15 cellular contexts compared by ENCODE assay signal in the genomic region with DNA sequence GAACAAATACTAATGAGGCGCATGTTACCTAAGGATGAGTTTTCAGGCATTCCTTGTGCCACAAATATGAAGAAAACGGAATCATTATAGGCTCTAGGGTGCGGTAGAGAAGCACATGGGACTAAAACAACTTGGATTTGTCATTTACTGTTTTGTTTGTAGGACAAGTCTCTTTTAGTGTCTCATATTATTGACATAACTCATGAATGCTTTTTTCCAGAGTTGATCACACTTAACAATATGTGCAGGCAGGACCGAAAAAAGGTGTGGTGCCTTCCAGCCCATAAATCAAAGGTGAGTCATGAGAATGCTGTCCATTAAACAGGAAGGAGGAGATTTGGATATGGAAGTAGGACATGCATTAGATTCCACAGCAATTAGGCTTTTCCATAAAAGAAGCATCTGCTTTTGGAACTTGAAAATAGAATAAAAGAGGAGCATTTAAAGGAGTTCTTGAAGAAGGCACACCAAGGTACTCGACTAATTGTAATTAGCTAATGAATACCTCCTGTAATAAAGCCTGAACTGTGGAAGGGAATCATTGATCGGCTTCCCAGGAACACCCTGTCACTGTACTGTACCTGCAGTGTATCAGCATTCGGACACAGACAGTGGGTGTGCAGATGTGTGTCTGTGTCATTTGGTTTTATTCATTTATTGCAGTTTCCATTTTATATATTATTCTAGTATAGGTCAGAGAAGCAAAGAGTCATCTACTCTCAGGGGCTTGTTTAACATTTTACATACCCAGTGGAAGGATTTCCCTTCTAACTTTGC.
DNase-seq lines count a peak whose midpoint lies in the region; TF ChIP-seq lines count a peak whose summit lies in the region.
"Had no signal": no experiment of that assay in that cellular context is flagged by ENCODE, and none has a peak within 500 bp of the region (broad histone marks: within the 10 kb centered on the region; RNA-seq: fewer than 3 reads in every experiment).

No MANE protein-coding gene starts in this region.

- H3K79me2 ChIP-seq in Karpas-422 (ENCODE audit: low read length): no peaks in the 10 kb centered on the region

- DNase-seq in AG08395 (ENCODE audit: low spot score) (peak; percentile 72), HS-27A (ENCODE audit: low read depth) (peak; percentile 67), SW480 (ENCODE audit: low spot score) (peak; percentile 97), kidney glomerular epithelial cell (lab: John Stamatoyannopoulos, UW) (peak; percentile 37), Karpas-422 (no peak), tibial artery (no peak), cerebellar nuclear complex (lab: John Stamatoyannopoulos, UW) (no peak), NK-92 (lab: John Stamatoyannopoulos, UW; ENCODE audit: unreplicated experiment) (no peak)
- DNase-seq: activated naive CD4-positive, alpha-beta T cell treated with anti-CD3 and anti-CD28 coated beads, Interleukin-2, amount 10 ng/mL, durations not matched to agents 7 days and 5 days; immature natural killer cell; NCI-H1092 treated with DMSO at 0.1 percent for 48 hours; NCI-H345; Peyer's patch; stimulated activated naive CD8-positive, alpha-beta T cell treated with anti-CD3 and anti-CD28 coated beads, Interleukin-15, Interleukin-2, amounts not matched to agents 100 U/mL and 50 U/mL, for 24 hours had no signal

- no peak for TF ChIP-seq CTCF in tibial artery (IDR thresholded peaks at IDR 0.05)

- H3K4me3 ChIP-seq in Karpas-422 (ENCODE audit: low read length): no peak overlapping the region
- no peak overlapping the region for H3K4me3 ChIP-seq in tibial artery
- H3K4me3 ChIP-seq: BLaER1 treated with 17β-estradiol and CSF1 and Interleukin-3, amounts not matched to agents 10 nM and 100 nM; Peyer's patch had no signal

- H3K27me3 ChIP-seq in Karpas-422 (ENCODE audit: low read length): no peaks in the 10 kb centered on the region
- H3K27me3 ChIP-seq in tibial artery: no peaks in the 10 kb centered on the region
- H3K27me3 ChIP-seq: BLaER1 treated with 17β-estradiol and CSF1 and Interleukin-3, amounts not matched to agents 10 nM and 100 nM; Peyer's patch had no signal

- H3K4me2 ChIP-seq in Karpas-422 (ENCODE audit: low read depth, low read length, poor library complexity, severe bottlenecking): no peak overlapping the region
- H3K4me2 ChIP-seq: BLaER1 treated with 17β-estradiol and CSF1 and Interleukin-3, amounts not matched to agents 10 nM and 100 nM had no signal

- H2AFZ ChIP-seq in Karpas-422 (ENCODE audit: low read length): no peak overlapping the region

- peaks cover 30% of the 10 kb centered on the region for H3K36me3 ChIP-seq in Karpas-422 (ENCODE audit: insufficient read depth, low read length)
- H3K36me3 ChIP-seq in tibial artery: peaks cover 44 to 58% (median 47%) of the 10 kb centered on the region in 3 donors

- H3K4me1 ChIP-seq in Karpas-422 (ENCODE audit: low read length) (no peaks in the 10 kb centered on the region), tibial artery (no peaks in the 10 kb centered on the region)
- H3K4me1 ChIP-seq: BLaER1 treated with 17β-estradiol and CSF1 and Interleukin-3, amounts not matched to agents 10 nM and 100 nM; Peyer's patch had no signal

- intact Hi-C loops in tibial artery (cut with DNase I; ENCODE audit: low total_unique reads): no loop called here

- 0 out of 2 replicates have a peak, but pooled peaks cover 4% of the 10 kb centered on the region for H4K20me1 ChIP-seq in Karpas-422 (ENCODE audit: insufficient read depth, low read depth, low read length)
- H4K20me1 ChIP-seq: BLaER1 treated with 17β-estradiol and CSF1 and Interleukin-3, amounts not matched to agents 10 nM and 100 nM had no signal

- H3K27ac ChIP-seq in Karpas-422 (ENCODE audit: low read length) (no peak overlapping the region), tibial artery (no peak overlapping the region)
- H3K27ac ChIP-seq: BLaER1 treated with 17β-estradiol and CSF1 and Interleukin-3, amounts not matched to agents 10 nM and 100 nM; Peyer's patch had no signal

- H3K9me2 ChIP-seq in Karpas-422 (replicated peaks; ENCODE audit: insufficient read depth, low read length): no peaks in the 10 kb centered on the region

- H3K9ac ChIP-seq in Karpas-422 (ENCODE audit: low read length): no peak overlapping the region
- H3K9ac ChIP-seq: BLaER1 treated with 17β-estradiol and CSF1 and Interleukin-3, amounts not matched to agents 10 nM and 100 nM had no signal

- H3K9me3 ChIP-seq in Karpas-422 (ENCODE audit: low read length): peaks cover 22% of the 10 kb centered on the region
- peaks cover 6 to 16% (median 12%) of the 10 kb centered on the region in 3 donors for H3K9me3 ChIP-seq in tibial artery

Comparison
In these comparisons a context has a peak if more than half of its experiments do, and no peak if none do; other contexts are left out.
1. DNase-seq: peak in AG08395 (single experiment), HS-27A (single experiment), SW480 (single experiment) and kidney glomerular epithelial cell (single experiment); none in Karpas-422 (single experiment), tibial artery (0 of 2), cerebellar nuclear complex (0 of 2) and NK-92 (single experiment).